In the genomic region with DNA sequence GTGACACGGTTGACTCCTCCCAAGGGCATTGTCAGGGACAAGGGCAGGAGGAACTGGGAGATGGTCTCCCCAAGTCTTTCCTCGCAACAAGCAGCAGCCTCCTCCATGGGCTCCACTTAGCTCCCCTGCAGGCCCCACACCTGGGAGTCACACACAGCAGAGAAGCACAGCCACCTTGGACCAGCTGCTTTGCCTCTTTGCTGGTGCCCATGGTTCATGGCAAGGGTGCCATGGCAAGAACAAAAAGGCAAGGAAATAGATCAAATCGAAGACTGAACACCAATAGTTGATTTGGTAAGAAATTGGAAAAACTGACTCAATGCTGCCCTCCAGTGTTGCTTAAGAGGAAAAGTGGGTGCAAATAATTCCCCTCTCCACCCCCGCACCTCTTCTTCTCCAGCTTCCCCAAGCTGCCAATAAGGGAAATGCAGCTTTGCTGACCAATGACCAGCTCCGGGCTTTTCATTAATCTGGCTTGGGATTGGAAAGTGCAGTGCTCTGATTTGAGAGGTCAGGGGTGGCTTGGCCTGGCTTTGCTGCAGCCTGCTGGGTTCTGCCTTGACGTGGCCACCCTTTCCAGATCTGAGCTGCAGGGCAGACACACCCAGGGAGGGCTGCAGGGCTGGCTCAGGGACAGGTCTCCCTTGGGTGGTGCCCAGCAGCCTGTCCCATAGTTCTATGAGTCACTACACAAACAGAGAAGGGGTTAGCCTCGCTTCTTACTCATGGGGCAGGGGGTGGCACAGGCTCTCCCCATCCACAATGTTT, we compare ENCODE assay signal across 8 cellular contexts.
DNase-seq lines count a peak whose midpoint lies in the region; ATAC-seq, FAIRE-seq and TF ChIP-seq lines count a peak whose summit lies in the region.

No MANE protein-coding gene starts in this region.

- H3K4me3 Mint-ChIP-seq in activated B cell treated with CpG ODN at 0.5 μM for 24 hours: no peak overlapping the region
- no peak overlapping the region for H3K4me3 Mint-ChIP-seq in type B pancreatic cell

- H3K23ac ChIP-seq in H1 (ENCODE audit: insufficient read length): no peak overlapping the region

- no peaks in the 10 kb centered on the region for H3K79me2 ChIP-seq in H1 (ENCODE audit: control insufficient read depth in 1 of 2, insufficient read depth in 2 of 2, low read length in 2 of 2)

- WGBS in H1 (ENCODE audit: extremely low coverage in 1 of 2, insufficient coverage in 1 of 2, insufficient read length in 1 of 2, insufficient replicate concordance in 2 of 2, low coverage in 1 of 2, low lambda C conversion rate in 2 of 2, missing lambda C conversion rate in 1 of 2), 2 experiments: 56% methylated on average over 7 of the region's 7 CpGs; no CpG with 5 or more reads in 1 of the 2 experiments

- H3K27ac ChIP-seq in H1 (ENCODE audit: low read depth, low read length): no peak overlapping the region

- CTCF ChIA-PET in activated B cell treated with CpG ODN at 0.5 μM for 24 hours (lab: Charles Lee) (interaction anchor here (0.7 to 5.5 kb wide), 49 partner anchors 9 to 844 kb away, joined by 3 to 226 read pairs (median 4); a partner anchor contains a TSS), H1 (lab: Charles Lee; ENCODE audit: partially characterized antibody) (interaction anchor here (0.6 to 6.3 kb wide), 58 partner anchors 8 to 625 kb away, joined by 3 to 199 read pairs (median 4); a partner anchor contains a TSS)

- no peak overlapping the region for H2AFZ ChIP-seq in H1 (ENCODE audit: low read length)

- no peak; a peak in 1 of 3 replicates for TF ChIP-seq EP300 in H1 (IDR thresholded peaks at IDR 0.05; ENCODE audit: borderline replicate concordance in 1 of 2, low read depth in 2 of 2, low read length in 2 of 2)

- no peak overlapping the region for H4K5ac ChIP-seq in H1 (ENCODE audit: insufficient read length, low read depth, low read length)

- no peak overlapping the region for H3K27ac Mint-ChIP-seq in activated B cell treated with CpG ODN at 0.5 μM for 24 hours
- peak overlapping the region; percentile 35 for H3K27ac Mint-ChIP-seq in type B pancreatic cell

- H3K27me3 ChIP-seq in H1 (replicated peaks in 1 of 4; ENCODE audit: control insufficient read depth in 3 of 4, extremely low read depth in 1 of 4, insufficient read depth in 3 of 4, low read length in 3 of 4): peaks cover 14 to 16% (median 15%) of the 10 kb centered on the region in 4 experiments

- ATAC-seq in HG02884 (IDR thresholded peaks at IDR 0.05; ENCODE audit: unreplicated experiment): peak; percentile 33
- peak; percentile 69 for ATAC-seq in activated B cell treated with CpG ODN at 0.5 μM for 24 hours (ENCODE audit: low read depth)

- no peak overlapping the region for H2BK5ac ChIP-seq in H1 (ENCODE audit: low read depth, low read length)

- H3K36me3 ChIP-seq in H1 (ENCODE audit: control insufficient read depth in 2 of 4, insufficient read depth in 4 of 4, low read length in 3 of 4): peaks cover 0 to 7% (median 0%) of the 10 kb centered on the region in 4 experiments; a peak in 1 of 8 replicates

- no peaks in the 10 kb centered on the region for H4K20me1 ChIP-seq in H1 (replicated peaks in 1 of 2; ENCODE audit: control insufficient read depth in 1 of 2, insufficient read depth in 2 of 2, low read length in 2 of 2)

- H3K56ac ChIP-seq in H1 (replicated peaks; ENCODE audit: insufficient read length, low read depth, low read length): no peak overlapping the region

- no peak overlapping the region for H2BK120ac ChIP-seq in H1 (replicated peaks; ENCODE audit: low read depth, low read length)

- no peak overlapping the region for H4K91ac ChIP-seq in H1 (replicated peaks; ENCODE audit: insufficient read length, low read length)

- no peak overlapping the region for H3K9ac ChIP-seq in H1 (replicated peaks in 1 of 4; ENCODE audit: extremely low read depth in 1 of 4, low read depth in 3 of 4, low read length in 3 of 4)

- no peak overlapping the region for H3K18ac ChIP-seq in H1 (ENCODE audit: extremely low read depth, low read length)

- H3K4me1 Mint-ChIP-seq in activated B cell treated with CpG ODN at 0.5 μM for 24 hours: peaks cover 22% of the 10 kb centered on the region
- no peaks in the 10 kb centered on the region for H3K4me1 Mint-ChIP-seq in type B pancreatic cell (ENCODE audit: unreplicated experiment)

- peak overlapping the region; percentile 72; the same call in 1 of the 2 replicates for H2BK20ac ChIP-seq in H1 (ENCODE audit: low read length)

- peaks cover 8% of the 10 kb centered on the region for H3K27me3 Mint-ChIP-seq in activated B cell treated with CpG ODN at 0.5 μM for 24 hours
- peaks cover 24% of the 10 kb centered on the region for H3K27me3 Mint-ChIP-seq in type B pancreatic cell

- H3K36me3 Mint-ChIP-seq in activated B cell treated with CpG ODN at 0.5 μM for 24 hours (ENCODE audit: low read depth) (peaks cover 5% of the 10 kb centered on the region), type B pancreatic cell (no peaks in the 10 kb centered on the region)

- peak; percentile 81 to 85 for TF ChIP-seq RAD21 in H1 (IDR thresholded peaks at IDR 0.05 in 1 of 2, conservative IDR thresholded peaks at IDR 0.05 in 1 of 2; ENCODE audit: low read depth in 2 of 2, low read length in 2 of 2)

- no peaks in the 10 kb centered on the region; the same call in 1 of the 2 replicates for H3K79me1 ChIP-seq in H1 (ENCODE audit: low read depth, low read length)

- POLR2A ChIA-PET in activated B cell treated with CpG ODN at 0.5 μM for 24 hours (lab: Charles Lee) (interaction anchor here (0.6 to 4.4 kb wide), 13 partner anchors 50 to 273 kb away, joined by 3 to 46 read pairs (median 6); a partner anchor contains a TSS), H1 (lab: Charles Lee; ENCODE audit: partially characterized antibody) (no interaction called here)

- no peak overlapping the region for H4K8ac ChIP-seq in H1 (ENCODE audit: extremely low read depth, insufficient read depth, low read length)

- peak; percentile 97 for FAIRE-seq in H1 (lab: Jason Lieb, UNC)

- peak overlapping the region; percentile 92; the same call in 1 of the 2 replicates for H2BK15ac ChIP-seq in H1 (ENCODE audit: low read length)

- H3K4me3 ChIP-seq in H1 (ENCODE audit: extremely low read depth in 1 of 4, insufficient read depth in 2 of 4, low read depth in 3 of 4, low read length in 4 of 4): no peak overlapping the region

- no peak overlapping the region for H3K4ac ChIP-seq in H1 (replicated peaks; ENCODE audit: insufficient read length, low read depth, low read length)

- TF ChIP-seq CTCF in activated B cell treated with CpG ODN at 0.5 μM for 24 hours (IDR thresholded peaks at IDR 0.05): peak; percentile 24
- TF ChIP-seq CTCF in H1 (IDR thresholded peaks at IDR 0.05; ENCODE audit: control extremely low read depth in 1 of 3, insufficient read depth in 1 of 3, low read depth in 1 of 3, low read length in 3 of 3): peak; percentile 56 to 99 (median 93)
- peak; percentile 94 for TF ChIP-seq CTCF in type B pancreatic cell (conservative IDR thresholded peaks at IDR 0.05)

- H2BK12ac ChIP-seq in H1 (ENCODE audit: low read depth, low read length): 0 out of 2 replicates have a peak overlapping the region, but pooled peaks have one; percentile 71

- DNase-seq in activated naive CD4-positive, alpha-beta T cell treated with Interleukin-2 at 50 U/mL for 16 hours: peak; percentile 24
- DNase-seq in activated naive CD4-positive, alpha-beta T cell treated with anti-CD3 and anti-CD28 coated beads, Interleukin-2, amount 50 U/mL, for 16 hours: no peak
- DNase-seq in NCI-H2196 (lab: John Stamatoyannopoulos, UW; ENCODE audit: unreplicated experiment): peak; percentile 55
- DNase-seq in activated B cell treated with CpG ODN at 0.5 μM for 24 hours: no peak
- peak; percentile 58 to 66 for DNase-seq in H1 (ENCODE audit: low read depth in 1 of 2, low spot score in 2 of 2)
- peak; percentile 88 to 91 for DNase-seq in lung microvascular endothelial cell (ENCODE audit: low read depth in 2 of 2)
- DNase-seq in type B pancreatic cell (ENCODE audit: extremely low spot score, unreplicated experiment): peak; percentile 64

- no peak overlapping the region for H3K14ac ChIP-seq in H1 (ENCODE audit: insufficient read length)

- H3K4me1 ChIP-seq in H1 (replicated peaks in 1 of 4; ENCODE audit: control insufficient read depth in 3 of 4, insufficient read depth in 4 of 4, low read length in 3 of 4): peaks cover 0 to 6% (median under 1%) of the 10 kb centered on the region in 4 experiments; a peak in 5 of 7 replicates

- peaks cover 2 to 8% of the 10 kb centered on the region in 2 experiments; a peak in 2 of 4 replicates for H3K9me3 ChIP-seq in H1 (ENCODE audit: insufficient read depth in 2 of 2, low read depth in 1 of 2, low read length in 1 of 2)

- no peaks in the 10 kb centered on the region for H3K23me2 ChIP-seq in H1 (ENCODE audit: low read depth, low read length)

- no peak for TF ChIP-seq POLR2A in H1 (IDR thresholded peaks at IDR 0.05; ENCODE audit: control extremely low read depth in 1 of 2, low read depth in 2 of 2, low read length in 2 of 2)

- H2AK5ac ChIP-seq in H1 (ENCODE audit: low read depth, low read length): no peak overlapping the region

- no peak overlapping the region for H3K4me2 ChIP-seq in H1 (ENCODE audit: insufficient read depth in 1 of 2, low read depth in 2 of 2, low read length in 2 of 2)

- H3K9me3 Mint-ChIP-seq in activated B cell treated with CpG ODN at 0.5 μM for 24 hours: peaks cover 13% of the 10 kb centered on the region
- peaks cover 9% of the 10 kb centered on the region for H3K9me3 Mint-ChIP-seq in type B pancreatic cell

- intact Hi-C loops in activated B cell treated with CpG ODN at 0.5 μM for 24 hours (cut with micrococcal nuclease): loop anchor here (1.0 to 10.0 kb wide), 12 partner anchors 46 to 584 kb away; a partner anchor contains a TSS

TF ChIP-seq in H1, 55 proteins besides CTCF, POLR2A, EP300 and RAD21:
- no peak for TF ChIP-seq POLR2AphosphoS5 (IDR thresholded peaks at IDR 0.05; ENCODE audit: low read depth, low read length)
- TF ChIP-seq GABPA (IDR thresholded peaks at IDR 0.05; ENCODE audit: borderline replicate concordance, insufficient read depth, low read length): no peak
- peak; percentile 100 for TF ChIP-seq EGR1 (IDR thresholded peaks at IDR 0.05; ENCODE audit: borderline replicate concordance, low read depth, low read length)
- TF ChIP-seq SAP30 (IDR thresholded peaks at IDR 0.05; ENCODE audit: insufficient read depth, insufficient replicate concordance, low read length): no peak
TF ChIP-seq in H1: peak in this region for 1.

Comparison
In these comparisons a context has a peak if more than half of its experiments do, and no peak if none do; other contexts are left out.
1. DNase-seq: peak in activated naive CD4-positive, alpha-beta T cell treated with Interleukin-2 at 50 U/mL for 16 hours (single experiment), NCI-H2196 (single experiment), H1 (2 of 2), lung microvascular endothelial cell (2 of 2) and type B pancreatic cell (single experiment); none in activated naive CD4-positive, alpha-beta T cell treated with anti-CD3 and anti-CD28 coated beads, Interleukin-2, amount 50 U/mL, for 16 hours (single experiment) and activated B cell treated with CpG ODN at 0.5 μM for 24 hours (single experiment).
2. CTCF ChIP-seq: peak in every context shown above with its lines; median percentile 94 in type B pancreatic cell; 93 in H1; 24 in activated B cell treated with CpG ODN at 0.5 μM for 24 hours.